12 cellular contexts compared by ENCODE assay signal in the genomic region with DNA sequence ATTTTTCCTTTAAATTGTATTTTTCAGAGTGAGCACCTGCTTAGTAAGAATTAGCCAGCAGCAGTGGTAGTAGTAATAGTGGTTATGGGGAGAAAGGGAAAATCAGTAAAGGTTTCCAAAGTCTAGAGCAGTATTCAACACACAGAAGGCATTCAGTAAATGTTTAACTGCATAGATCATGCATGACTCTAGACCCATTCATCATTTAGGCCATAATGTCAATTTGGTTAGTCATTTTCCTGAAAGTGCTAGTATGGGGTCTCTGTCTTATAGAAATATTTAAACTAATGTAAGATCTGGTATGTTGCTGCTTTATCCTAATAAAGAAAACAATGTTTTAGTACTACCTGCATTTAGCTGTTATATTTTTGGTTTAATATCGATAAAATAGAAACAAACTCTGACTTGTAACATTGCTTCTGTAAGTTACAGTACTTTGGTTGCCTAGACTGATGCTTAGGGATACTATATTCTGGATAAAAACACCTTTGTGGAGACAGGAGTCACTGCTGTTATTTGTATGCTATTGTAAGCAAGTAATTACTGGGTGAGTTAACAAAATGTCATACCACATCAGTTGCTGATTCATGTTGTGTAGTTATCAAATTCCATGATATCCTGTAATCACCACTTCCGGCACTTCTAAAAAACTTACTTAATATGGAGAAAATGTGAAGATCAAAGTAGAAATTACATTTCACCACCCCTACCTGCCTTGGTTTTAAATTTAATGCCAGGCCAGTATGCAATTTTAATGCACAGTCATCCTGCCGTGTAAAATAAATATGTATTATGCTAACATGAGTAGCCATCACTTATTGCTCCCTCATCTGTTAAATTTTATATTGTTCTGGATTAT.
DNase-seq lines count a peak whose midpoint lies in the region; ATAC-seq and TF ChIP-seq lines count a peak whose summit lies in the region.
"Had no signal": no experiment of that assay in that cellular context is flagged by ENCODE, and none has a peak within 500 bp of the region (broad histone marks: within the 10 kb centered on the region; RNA-seq: fewer than 3 reads in every experiment).

No MANE protein-coding gene starts in this region.

- H3K4me1 ChIP-seq in skeletal muscle satellite cell (ENCODE audit: control insufficient read depth, insufficient read depth, low read length), result peaks cover 23% of the 10 kb centered on the region

- peaks cover 34% of the 10 kb centered on the region for H3K36me3 ChIP-seq in skeletal muscle satellite cell (ENCODE audit: insufficient read depth, low read length)

- H3K9ac ChIP-seq in skeletal muscle satellite cell (ENCODE audit: low read depth, low read length), result peak overlapping the region; percentile 35

- H3K9me3 ChIP-seq in skeletal muscle satellite cell (replicated peaks; ENCODE audit: low read length), result no peaks in the 10 kb centered on the region

- no peak for TF ChIP-seq CTCF in VCaP (conservative IDR thresholded peaks at IDR 0.05)
- no peak for TF ChIP-seq CTCF in foreskin fibroblast (IDR thresholded peaks at IDR 0.05; ENCODE audit: low read depth, low read length)

- no peak overlapping the region for H3K4me3 ChIP-seq in foreskin fibroblast (ENCODE audit: low read depth in 1 of 2, low read length in 2 of 2)
- H3K4me3 ChIP-seq in skeletal muscle satellite cell (ENCODE audit: low read length), result no peak overlapping the region

- peak overlapping the region; percentile 1; the same call in 1 of the 2 replicates for H3K27ac ChIP-seq in VCaP
- H3K27ac ChIP-seq: 22Rv1 had no signal

- ATAC-seq in GM21526 (IDR thresholded peaks at IDR 0.05; ENCODE audit: low FRiP score, unreplicated experiment) (no peak), GM19023 (IDR thresholded peaks at IDR 0.05; ENCODE audit: unreplicated experiment) (no peak)
- ATAC-seq: activated T-cell treated with anti-CD3 and anti-CD28 coated beads, Interleukin-2, amount 50 U/mL, for 72 hours had no signal

- H3K27me3 ChIP-seq in skeletal muscle satellite cell (ENCODE audit: control insufficient read depth, insufficient read depth, low read length), result no peaks in the 10 kb centered on the region

- DNase-seq in DMS53 (lab: John Stamatoyannopoulos, UW) (peak; percentile 3), DMS53 treated with DMSO at 0.1 percent for 48 hours (lab: John Stamatoyannopoulos, UW; ENCODE audit: unreplicated experiment) (no peak), foreskin fibroblast (peak; percentile 46 to 67)
- DNase-seq in central memory CD4-positive, alpha-beta T cell, result no peak
- DNase-seq: activated CD4-positive, CD25-positive, alpha-beta regulatory T cell; activated T-cell treated with anti-CD3 and anti-CD28 coated beads, Interleukin-2, amount 50 U/mL, for 72 hours; SIG-M5 had no signal

- H3K4me2 ChIP-seq in skeletal muscle satellite cell (ENCODE audit: low read length), result peak overlapping the region; percentile 22

Comparison
In these comparisons a context has a peak if more than half of its experiments do, and no peak if none do; other contexts are left out.
1. DNase-seq: peak in DMS53 (single experiment) and foreskin fibroblast (2 of 2); none in DMS53 treated with DMSO at 0.1 percent for 48 hours (single experiment) and central memory CD4-positive, alpha-beta T cell (single experiment).